Comparison of ENCODE assay signal across 18 cellular contexts in genomic region chr7:94400643-94401042, GRCh38. TPM values are rescaled to one million over a fixed set of nuclear protein-coding genes. Genes with fewer than 3 reads are reported as not detected.
DNase-seq lines count a peak whose midpoint lies in the region; ATAC-seq, FAIRE-seq and TF ChIP-seq lines count a peak whose summit lies in the region.
"Had no signal": no experiment of that assay in that cellular context is flagged by ENCODE, and none has a peak within 500 bp of the region (broad histone marks: within the 10 kb centered on the region; RNA-seq: fewer than 3 reads in every experiment).

No MANE protein-coding gene starts in this region.

- H3K27ac ChIP-seq in SK-N-MC = peak overlapping the region; percentile 35; the same call in 1 of the 2 replicates
- peak overlapping the region; percentile 33 to 96 (median 52) for H3K27ac ChIP-seq in esophagus muscularis mucosa (replicated peaks in 1 of 4)
- no peak overlapping the region for H3K27ac ChIP-seq in foreskin keratinocyte
- H3K27ac ChIP-seq in colonic mucosa = no peak overlapping the region
- no peak overlapping the region for H3K27ac ChIP-seq in upper lobe of right lung
- H3K27ac ChIP-seq: BLaER1 had no signal

- H3K27me3 ChIP-seq in esophagus muscularis mucosa (no peaks in the 10 kb centered on the region), foreskin keratinocyte (no peaks in the 10 kb centered on the region), colonic mucosa (no peaks in the 10 kb centered on the region), upper lobe of right lung (no peaks in the 10 kb centered on the region)
- H3K27me3 ChIP-seq: BLaER1, esophagus squamous epithelium had no signal

- TF ChIP-seq POLR2A in esophagus muscularis mucosa (IDR thresholded peaks at IDR 0.05; ENCODE audit: low read depth) = no peak

- H3K4me1 ChIP-seq in esophagus muscularis mucosa = peaks cover 0 to 70% (median 63%) of the 10 kb centered on the region in 4 donors
- H3K4me1 ChIP-seq in foreskin keratinocyte = no peaks in the 10 kb centered on the region
- H3K4me1 ChIP-seq in colonic mucosa = no peaks in the 10 kb centered on the region
- H3K4me1 ChIP-seq in upper lobe of right lung = no peaks in the 10 kb centered on the region
- H3K4me1 ChIP-seq: BLaER1 had no signal

- WGBS in esophagus muscularis mucosa = 83% methylated on average over 2 of the region's 2 CpGs

- H3K4me3 ChIP-seq in SK-N-MC = no peak overlapping the region
- peak overlapping the region in 1 of 4 donors; percentile 8 for H3K4me3 ChIP-seq in esophagus muscularis mucosa
- no peak overlapping the region for H3K4me3 ChIP-seq in colonic mucosa
- H3K4me3 ChIP-seq in upper lobe of right lung = no peak overlapping the region
- H3K4me3 ChIP-seq: BLaER1, GM12878 had no signal

- H3K27ac Mint-ChIP-seq in osteocyte (ENCODE audit: unreplicated experiment) = peak overlapping the region; percentile 91
- H3K27ac Mint-ChIP-seq: activated naive CD4-positive, alpha-beta T cell treated with anti-CD3 and anti-CD28 coated beads, Interleukin-2, amount 50 U/mL, for 24 hours; memory B cell; T-helper 1 cell treated with Interleukin-12 subunit alpha and Interleukin-12 subunit beta and Interleukin-4 antibody, amounts not matched to agents 30 μg/mL and 1 μg/mL, for 36 hours had no signal

- no peaks in the 10 kb centered on the region for H3K27me3 Mint-ChIP-seq in osteocyte (ENCODE audit: unreplicated experiment)

- H3K36me3 ChIP-seq in SK-N-MC (ENCODE audit: insufficient read depth, low read length) (peaks cover 73% of the 10 kb centered on the region), esophagus muscularis mucosa (peaks cover 10 to 71% (median 43%) of the 10 kb centered on the region in 4 donors), colonic mucosa (no peaks in the 10 kb centered on the region), upper lobe of right lung (peaks cover 40% of the 10 kb centered on the region)
- H3K36me3 ChIP-seq: BLaER1, esophagus squamous epithelium had no signal

- H3K9me3 ChIP-seq in SK-N-MC (ENCODE audit: low read depth, low read length) (no peaks in the 10 kb centered on the region), esophagus muscularis mucosa (no peaks in the 10 kb centered on the region), colonic mucosa (no peaks in the 10 kb centered on the region), upper lobe of right lung (no peaks in the 10 kb centered on the region)
- H3K9me3 ChIP-seq: BLaER1, esophagus squamous epithelium had no signal

- no peak for TF ChIP-seq EP300 in esophagus muscularis mucosa (IDR thresholded peaks at IDR 0.05)

- H3K4me3 Mint-ChIP-seq in osteocyte (ENCODE audit: unreplicated experiment) = peak overlapping the region; percentile 99
- H3K4me3 Mint-ChIP-seq: activated naive CD4-positive, alpha-beta T cell treated with anti-CD3 and anti-CD28 coated beads, Interleukin-2, amount 50 U/mL, for 24 hours; memory B cell; T-helper 1 cell treated with Interleukin-12 subunit alpha and Interleukin-12 subunit beta and Interleukin-4 antibody, amounts not matched to agents 30 μg/mL and 1 μg/mL, for 36 hours had no signal

- peaks cover 68% of the 10 kb centered on the region for H3K4me1 Mint-ChIP-seq in osteocyte (ENCODE audit: unreplicated experiment)
- H3K4me1 Mint-ChIP-seq: activated naive CD4-positive, alpha-beta T cell treated with anti-CD3 and anti-CD28 coated beads, Interleukin-2, amount 50 U/mL, for 24 hours; memory B cell had no signal

- peaks cover 84% of the 10 kb centered on the region for H3K36me3 Mint-ChIP-seq in osteocyte (ENCODE audit: unreplicated experiment)
- H3K36me3 Mint-ChIP-seq: activated naive CD4-positive, alpha-beta T cell treated with anti-CD3 and anti-CD28 coated beads, Interleukin-2, amount 50 U/mL, for 24 hours; memory B cell had no signal

- no peaks in the 10 kb centered on the region for H3K9me3 Mint-ChIP-seq in osteocyte (ENCODE audit: unreplicated experiment)
- H3K9me3 Mint-ChIP-seq: activated naive CD4-positive, alpha-beta T cell treated with anti-CD3 and anti-CD28 coated beads, Interleukin-2, amount 50 U/mL, for 24 hours; memory B cell; T-helper 1 cell treated with Interleukin-12 subunit alpha and Interleukin-12 subunit beta and Interleukin-4 antibody, amounts not matched to agents 30 μg/mL and 1 μg/mL, for 36 hours had no signal

- peak; percentile 11 for FAIRE-seq in D721Med (lab: Jason Lieb, UNC)
- FAIRE-seq: GM12878 had no signal

- intact Hi-C loops in esophagus muscularis mucosa (cut with DNase I) (no loop called here), colonic mucosa (cut with DNase I) (no loop called here), upper lobe of right lung (cut with DNase I) (no loop called here)

- DNase-seq in D721Med (ENCODE audit: insufficient read length, low spot score) (no peak), SK-N-MC (ENCODE audit: low read depth, low spot score) (no peak), esophagus muscularis mucosa (ENCODE audit: extremely low spot score) (no peak), osteocyte (ENCODE audit: extremely low spot score, unreplicated experiment) (no peak), foreskin keratinocyte (no peak), colonic mucosa (no peak), SKM-1 treated with dmso at 0.1 percent for 144 hours (lab: John Stamatoyannopoulos, UW; ENCODE audit: unreplicated experiment) (no peak), upper lobe of right lung (no peak)
- DNase-seq: activated CD4-positive, alpha-beta T cell treated with anti-CD3 and anti-CD28 coated beads for 1 hour; esophagus squamous epithelium; NCI-H524 treated with DMSO at 0.1 percent for 48 hours; occipital lobe; stimulated activated CD4-positive, alpha-beta T cell treated with anti-CD3 and anti-CD28 coated beads, Interleukin-12 subunit alpha, Interleukin-12 subunit beta, amount 100 ng/mL, for 4 hours had no signal

- H3K9ac ChIP-seq in SK-N-MC (ENCODE audit: insufficient read length) (no peak overlapping the region), colonic mucosa (ENCODE audit: low read depth in 2 of 2, low read length in 2 of 2) (no peak overlapping the region)
- H3K9ac ChIP-seq: BLaER1 had no signal

- ATAC-seq in foreskin keratinocyte (no peak), upper lobe of right lung (no peak)
- ATAC-seq: GM12878 had no signal

- no peak for TF ChIP-seq CTCF in D721Med (IDR thresholded peaks at IDR 0.05; ENCODE audit: insufficient read depth, missing control alignments)
- TF ChIP-seq CTCF in esophagus muscularis mucosa (IDR thresholded peaks at IDR 0.05) = no peak
- no peak for TF ChIP-seq CTCF in osteocyte (IDR thresholded peaks at IDR 0.05)
- no peak for TF ChIP-seq CTCF in foreskin keratinocyte (conservative IDR thresholded peaks at IDR 0.05)
- no peak for TF ChIP-seq CTCF in colonic mucosa (IDR thresholded peaks at IDR 0.05)
- no peak for TF ChIP-seq CTCF in upper lobe of right lung (IDR thresholded peaks at IDR 0.05)

RNA-seq across cellular contexts. Expression of gene COL1A2, which starts 5.9 kb away (rescaled TPM):
- total RNA-seq in esophagus muscularis mucosa (100 to 1,000 TPM; 227 to 697 (median 347) TPM), osteocyte (7,492 and 7,869 TPM in 2 replicates), foreskin keratinocyte (0.60 and 1.8 TPM in 2 replicates), colonic mucosa (100 to 1,000 TPM in 1 of 2 donors, 10 to 100 TPM in 1; 55.6 to 131 TPM), upper lobe of right lung (321 TPM)
- polyA plus RNA-seq in foreskin keratinocyte = 0.37 and 1.4 TPM in 2 replicates

Comparison
In these comparisons a context has a peak if more than half of its experiments do, and no peak if none do; other contexts are left out.
1. H3K27ac ChIP-seq: peak in SK-N-MC (single experiment) and esophagus muscularis mucosa (4 of 4); none in foreskin keratinocyte (single experiment), colonic mucosa (single experiment) and upper lobe of right lung (single experiment).
2. RNA of gene COL1A2, which starts 5.9 kb away (total RNA-seq): 7,492 to 7,869 TPM in osteocyte, 227 to 697 TPM in esophagus muscularis mucosa, 321 TPM in upper lobe of right lung (single experiment) and 55.6 to 131 TPM in colonic mucosa; 0.60 to 1.8 TPM in foreskin keratinocyte; every median in the first group is over 10 times any median in the second.